In the genomic region with DNA sequence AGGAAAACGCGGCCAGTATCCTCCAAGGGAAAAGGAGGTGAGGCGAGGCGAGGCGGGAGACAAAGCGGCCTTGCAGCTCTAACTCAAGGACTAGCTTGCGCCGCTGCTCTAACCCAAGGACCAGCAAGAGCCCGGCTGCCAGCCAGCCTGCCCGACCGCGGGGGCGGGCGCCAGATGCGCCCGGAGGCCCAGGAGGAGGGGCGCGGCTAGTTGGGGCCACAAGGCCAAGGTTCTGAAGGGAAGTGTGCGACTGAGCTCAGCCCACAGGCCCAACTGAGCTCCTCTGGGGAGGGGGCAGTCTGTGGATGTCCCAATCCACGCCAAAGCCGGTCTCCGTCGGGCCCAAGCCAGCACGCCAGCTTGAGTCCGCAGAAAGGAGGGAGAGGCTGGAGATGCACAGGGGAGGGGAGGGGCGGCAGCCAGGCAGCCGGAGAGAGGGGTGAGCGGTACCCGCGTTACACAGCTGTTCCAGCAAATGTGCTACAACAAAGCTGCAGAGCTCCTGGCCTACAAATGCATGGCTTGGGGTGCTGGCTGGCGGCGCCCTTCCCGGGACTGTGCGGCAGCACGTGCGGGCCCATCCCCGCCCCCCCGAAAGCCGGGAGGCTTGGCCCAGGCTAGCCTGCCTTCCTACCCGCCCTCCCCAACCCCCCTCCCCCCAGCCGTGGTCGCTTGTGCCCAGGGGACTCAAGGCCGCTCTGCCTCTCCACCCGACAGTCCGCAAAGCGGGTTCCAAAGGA, we compare ENCODE assay signal across 1 cellular context.
A peak's percentile ranks its signal among the peaks of the same experiment; 100 is the strongest.
TF ChIP-seq lines count a peak whose summit lies in the region.

No MANE protein-coding gene starts in this region.

TF ChIP-seq in H1, 55 proteins besides CTCF, POLR2A, EP300 and RAD21:
- TF ChIP-seq KDM4A (IDR thresholded peaks at IDR 0.05; ENCODE audit: low read depth, low read length, severe bottlenecking) (peak; percentile 19), KDM1A (IDR thresholded peaks at IDR 0.05; ENCODE audit: borderline replicate concordance, low read length) (no peak), PHF8 (conservative IDR thresholded peaks at IDR 0.05; ENCODE audit: low read depth, low read length) (0 out of 2 replicates have a peak, but pooled peaks have one; percentile 13), SP2 (IDR thresholded peaks at IDR 0.05; ENCODE audit: low read length) (no peak), HDAC2 (IDR thresholded peaks at IDR 0.05; ENCODE audit: borderline replicate concordance in 1 of 2, low read depth in 2 of 2, low read length in 2 of 2) (no peak), TEAD4 (IDR thresholded peaks at IDR 0.05; ENCODE audit: low read depth, low read length) (no peak)
- TF ChIP-seq, protein P1, sequence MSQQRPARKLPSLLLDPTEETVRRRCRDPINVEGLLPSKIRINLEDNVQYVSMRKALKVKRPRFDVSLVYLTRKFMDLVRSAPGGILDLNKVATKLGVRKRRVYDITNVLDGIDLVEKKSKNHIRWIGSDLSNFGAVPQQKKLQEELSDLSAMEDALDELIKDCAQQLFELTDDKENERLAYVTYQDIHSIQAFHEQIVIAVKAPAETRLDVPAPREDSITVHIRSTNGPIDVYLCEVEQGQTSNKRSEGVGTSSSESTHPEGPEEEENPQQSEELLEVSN (IDR thresholded peaks at IDR 0.05): 0 out of 2 replicates have a peak, but pooled peaks have one; percentile 16
